ENCODE assay signal across 14 cellular contexts in genomic region chr16:4691666-4692412, GRCh38. TPM values are rescaled to one million over a fixed set of nuclear protein-coding genes. Genes with fewer than 3 reads are reported as not detected.
A peak's percentile ranks its signal among the peaks of the same experiment; 100 is the strongest.
DNase-seq lines count a peak whose midpoint lies in the region; ATAC-seq lines count a peak whose summit lies in the region.
"Had no signal": no experiment of that assay in that cellular context is flagged by ENCODE, and none has a peak within 500 bp of the region (broad histone marks: within the 10 kb centered on the region; RNA-seq: fewer than 3 reads in every experiment).

No MANE protein-coding gene starts in this region.

- no peak for DNase-seq in activated CD4-positive, alpha-beta memory T cell treated with anti-CD3 and anti-CD28 coated beads, Interleukin-2, amount 10 ng/mL, durations not matched to agents 7 days and 5 days
- no peak for DNase-seq in activated CD4-positive, alpha-beta memory T cell treated with anti-CD3 and anti-CD28 coated beads for 36 hours
- DNase-seq in epidermal melanocyte (ENCODE audit: insufficient read length, low spot score) (peak; percentile 15), posterior vena cava (ENCODE audit: low spot score) (peak; percentile 81), foreskin melanocyte (no peak), DMS153 (lab: John Stamatoyannopoulos, UW) (no peak)
- DNase-seq: activated CD4-positive, alpha-beta T cell treated with anti-CD3 and anti-CD28 coated beads for 48 hours; amniotic stem cell; EL; gastrocnemius medialis; NCI-H146 had no signal

- H3K4me1 Mint-ChIP-seq in activated CD4-positive, alpha-beta memory T cell treated with anti-CD3 and anti-CD28 coated beads, Interleukin-2, amount 10 ng/mL, durations not matched to agents 7 days and 5 days = peaks cover 18% of the 10 kb centered on the region
- H3K4me1 Mint-ChIP-seq in activated CD4-positive, alpha-beta memory T cell treated with anti-CD3 and anti-CD28 coated beads for 36 hours (ENCODE audit: low read depth) = peaks cover 13% of the 10 kb centered on the region
- peaks cover 0 to 8% (median 6%) of the 10 kb centered on the region in 3 donors for H3K4me1 Mint-ChIP-seq in IgD-negative memory B cell

- no peaks in the 10 kb centered on the region for H3K9me3 Mint-ChIP-seq in activated CD4-positive, alpha-beta memory T cell treated with anti-CD3 and anti-CD28 coated beads, Interleukin-2, amount 10 ng/mL, durations not matched to agents 7 days and 5 days
- no peaks in the 10 kb centered on the region for H3K9me3 Mint-ChIP-seq in activated CD4-positive, alpha-beta memory T cell treated with anti-CD3 and anti-CD28 coated beads for 36 hours
- H3K9me3 Mint-ChIP-seq in IgD-negative memory B cell = no peaks in the 10 kb centered on the region

- CTCF ChIA-PET in activated CD4-positive, alpha-beta memory T cell treated with anti-CD3 and anti-CD28 coated beads, Interleukin-2, amount 10 ng/mL, durations not matched to agents 7 days and 5 days (lab: Charles Lee) = interaction anchor here (0.8 to 2.0 kb wide), 3 partner anchors 9 to 75 kb away, joined by 3 to 7 read pairs (median 5); partner anchors contain the start of gene MGRN1
- CTCF ChIA-PET in activated CD4-positive, alpha-beta memory T cell treated with anti-CD3 and anti-CD28 coated beads for 36 hours (lab: Charles Lee) = interaction anchor here (0.8 to 1.7 kb wide), 4 partner anchors 9 to 264 kb away, joined by 3 to 9 read pairs (median 4); partner anchors contain the start of gene MGRN1

- H3K27ac Mint-ChIP-seq in activated CD4-positive, alpha-beta memory T cell treated with anti-CD3 and anti-CD28 coated beads, Interleukin-2, amount 10 ng/mL, durations not matched to agents 7 days and 5 days = peak overlapping the region; percentile 38
- H3K27ac Mint-ChIP-seq in activated CD4-positive, alpha-beta memory T cell treated with anti-CD3 and anti-CD28 coated beads for 36 hours = no peak overlapping the region
- H3K27ac Mint-ChIP-seq in IgD-negative memory B cell = peak overlapping the region in 2 of 3 donors; percentile 35 to 63

- H3K36me3 Mint-ChIP-seq in activated CD4-positive, alpha-beta memory T cell treated with anti-CD3 and anti-CD28 coated beads, Interleukin-2, amount 10 ng/mL, durations not matched to agents 7 days and 5 days (ENCODE audit: low read depth) = peaks cover 5% of the 10 kb centered on the region
- peaks cover 2% of the 10 kb centered on the region for H3K36me3 Mint-ChIP-seq in activated CD4-positive, alpha-beta memory T cell treated with anti-CD3 and anti-CD28 coated beads for 36 hours
- no peaks in the 10 kb centered on the region for H3K36me3 Mint-ChIP-seq in IgD-negative memory B cell

- no peak for ATAC-seq in GM21737 (IDR thresholded peaks at IDR 0.05; ENCODE audit: unreplicated experiment)
- ATAC-seq: gastrocnemius medialis had no signal

- POLR2A ChIA-PET in activated CD4-positive, alpha-beta memory T cell treated with anti-CD3 and anti-CD28 coated beads, Interleukin-2, amount 10 ng/mL, durations not matched to agents 7 days and 5 days (lab: Charles Lee) = interaction anchor here (0.7 to 3.0 kb wide), 6 partner anchors 11 to 111 kb away, joined by 3 to 20 read pairs (median 6); partner anchors contain the start of genes MGRN1 and ROGDI
- POLR2A ChIA-PET in activated CD4-positive, alpha-beta memory T cell treated with anti-CD3 and anti-CD28 coated beads for 36 hours (lab: Charles Lee) = no interaction called here

- no peaks in the 10 kb centered on the region for H3K27me3 Mint-ChIP-seq in activated CD4-positive, alpha-beta memory T cell treated with anti-CD3 and anti-CD28 coated beads, Interleukin-2, amount 10 ng/mL, durations not matched to agents 7 days and 5 days
- no peaks in the 10 kb centered on the region for H3K27me3 Mint-ChIP-seq in activated CD4-positive, alpha-beta memory T cell treated with anti-CD3 and anti-CD28 coated beads for 36 hours
- H3K27me3 Mint-ChIP-seq in IgD-negative memory B cell = no peaks in the 10 kb centered on the region

- peak overlapping the region; percentile 34 for H3K4me3 Mint-ChIP-seq in activated CD4-positive, alpha-beta memory T cell treated with anti-CD3 and anti-CD28 coated beads, Interleukin-2, amount 10 ng/mL, durations not matched to agents 7 days and 5 days
- no peak overlapping the region for H3K4me3 Mint-ChIP-seq in activated CD4-positive, alpha-beta memory T cell treated with anti-CD3 and anti-CD28 coated beads for 36 hours
- H3K4me3 Mint-ChIP-seq in IgD-negative memory B cell = peak overlapping the region in 3 of 4 donors; percentile 12 to 80 (median 75)

- intact Hi-C loops in activated CD4-positive, alpha-beta memory T cell treated with anti-CD3 and anti-CD28 coated beads for 36 hours (cut with micrococcal nuclease) = loop anchor here (2.0 to 5.0 kb wide), 2 partner anchors 75 to 405 kb away; partner anchors contain the start of genes EEF2KMT and ZNF500
- intact Hi-C loops in posterior vena cava (cut with DNase I) = no loop called here

RNA-seq across cellular contexts. Expression of gene NUDT16L1, which starts 1.5 kb away (rescaled TPM):
- total RNA-seq in activated CD4-positive, alpha-beta memory T cell treated with anti-CD3 and anti-CD28 coated beads, Interleukin-2, amount 10 ng/mL, durations not matched to agents 7 days and 5 days = 10 to 100 TPM; 24.2 to 25.5 TPM
- 10 to 100 TPM; 22.2 to 23.6 TPM for total RNA-seq in activated CD4-positive, alpha-beta memory T cell treated with anti-CD3 and anti-CD28 coated beads for 36 hours
- 74.0 TPM for polyA plus RNA-seq in IgD-negative memory B cell
- total RNA-seq in posterior vena cava = 10 to 100 TPM; 10.7 to 14.2 TPM

RNA-seq across cellular contexts. Expression of gene ANKS3, which starts 42.2 kb away (rescaled TPM):
- 10 to 100 TPM in 1 of 2 experiments, 1 to 10 TPM in 1; 10.0 to 10.2 TPM for total RNA-seq in activated CD4-positive, alpha-beta memory T cell treated with anti-CD3 and anti-CD28 coated beads, Interleukin-2, amount 10 ng/mL, durations not matched to agents 7 days and 5 days
- total RNA-seq in activated CD4-positive, alpha-beta memory T cell treated with anti-CD3 and anti-CD28 coated beads for 36 hours = 10 to 100 TPM; 11.7 to 13.3 TPM
- 5.3 TPM for polyA plus RNA-seq in IgD-negative memory B cell
- 10 to 100 TPM; 17.0 to 17.8 TPM for total RNA-seq in posterior vena cava

RNA-seq across cellular contexts. Expression of gene DNAAF8, which starts 42.5 kb away (rescaled TPM):
- not detected for total RNA-seq in activated CD4-positive, alpha-beta memory T cell treated with anti-CD3 and anti-CD28 coated beads, Interleukin-2, amount 10 ng/mL, durations not matched to agents 7 days and 5 days
- total RNA-seq in activated CD4-positive, alpha-beta memory T cell treated with anti-CD3 and anti-CD28 coated beads for 36 hours = under 1 TPM in 1 of 2 experiments, not detected in 1; 0.31 TPM
- polyA plus RNA-seq in IgD-negative memory B cell = 0.35 TPM
- total RNA-seq in posterior vena cava = under 1 TPM; 0.32 to 0.43 TPM
- total RNA-seq: HT1080 had no signal

Comparison
In these comparisons a context has a peak if more than half of its experiments do, and no peak if none do; other contexts are left out.
1. DNase-seq: peak in epidermal melanocyte (single experiment) and posterior vena cava (single experiment); none in activated CD4-positive, alpha-beta memory T cell treated with anti-CD3 and anti-CD28 coated beads, Interleukin-2, amount 10 ng/mL, durations not matched to agents 7 days and 5 days (single experiment), activated CD4-positive, alpha-beta memory T cell treated with anti-CD3 and anti-CD28 coated beads for 36 hours (single experiment), foreskin melanocyte (single experiment) and DMS153 (single experiment).